Comparison of ENCODE assay signal across 26 cellular contexts in genomic region chr4:2443986-2444740, GRCh38. TPM values are rescaled to one million over a fixed set of nuclear protein-coding genes. Genes with fewer than 3 reads are reported as not detected.
"Had no signal": no experiment of that assay in that cellular context is flagged by ENCODE, and none has a peak within 500 bp of the region (broad histone marks: within the 10 kb centered on the region; RNA-seq: fewer than 3 reads in every experiment).

No MANE protein-coding gene starts in this region.

- ATAC-seq: gastrocnemius medialis; lower lobe of right lung; sciatic nerve; stimulated activated naive B cell treated with anti-CD40 and anti-IgM and Interleukin-4, amounts not matched to agents 10 μg/mL and 1 μg/mL and 100 μg/mL, for 72 hours; stimulated activated naive CD8-positive, alpha-beta T cell treated with anti-CD3 and anti-CD28 coated beads, Interleukin-15, amount 100 ng/mL, for 72 hours had no signal

- H3K27me3 ChIP-seq: gastrocnemius medialis, heart right ventricle, neutrophil, testis, tibial nerve had no signal

- H3K4me3 ChIP-seq: esophagus muscularis mucosa, gastrocnemius medialis, heart right ventricle, left ventricle myocardium inferior, lower lobe of right lung, spleen, testis, tibial nerve had no signal

- H3K36me3 ChIP-seq: esophagus muscularis mucosa, gastrocnemius medialis, heart right ventricle, left ventricle myocardium inferior, lower lobe of right lung, neutrophil, spleen, tibial nerve had no signal

- H3K4me1 ChIP-seq: gastrocnemius medialis, lower lobe of right lung, testis, tibial nerve had no signal

- H3K27ac ChIP-seq: epithelial cell of prostate, esophagus muscularis mucosa, gastrocnemius medialis, heart right ventricle, left ventricle myocardium inferior, lower lobe of right lung, neutrophil, spleen, testis, tibial nerve had no signal

- DNase-seq: effector memory CD4-positive, alpha-beta T cell; gastrocnemius medialis; heart right ventricle; hypothalamus; left ventricle myocardium inferior; lower lobe of right lung; mesenchymal stem cell; midbrain; stimulated activated CD4-positive, alpha-beta T cell treated with anti-CD3 and anti-CD28 coated beads, Interleukin-15, amount 100 ng/mL, for 24 hours; stimulated activated CD4-positive, alpha-beta T cell treated with anti-CD3 and anti-CD28 coated beads, Interleukin-1b, Interleukin-23, amount 100 ng/mL, for 48 hours; stimulated activated CD4-positive, alpha-beta T cell treated with anti-CD3 and anti-CD28 coated beads, Interleukin-4, amount 100 ng/mL, for 24 hours; stimulated activated naive B cell treated with anti-CD40 and anti-IgM and Interleukin-4, amounts not matched to agents 10 μg/mL and 1 μg/mL and 100 μg/mL, for 72 hours; stimulated activated naive CD8-positive, alpha-beta T cell treated with anti-CD3 and anti-CD28 coated beads, Interleukin-15, amount 100 ng/mL, for 72 hours; testis had no signal

- H3K9me3 ChIP-seq: esophagus muscularis mucosa, gastrocnemius medialis, heart right ventricle, left ventricle myocardium inferior, lower lobe of right lung, neutrophil, spleen, testis, tibial nerve had no signal

RNA-seq across cellular contexts. Expression of gene CFAP99, which starts 25.4 kb away (rescaled TPM):
- total RNA-seq: fibroblast of villous mesenchyme, gastrocnemius medialis, heart right ventricle, left ventricle myocardium inferior, osteocyte, pulmonary artery endothelial cell, sciatic nerve, skeletal muscle tissue, subcutaneous adipose tissue, tibial nerve, ureter had no signal
- polyA plus RNA-seq: heart right ventricle had no signal
